Comparison of ENCODE assay signal across 27 cellular contexts in the genomic region with DNA sequence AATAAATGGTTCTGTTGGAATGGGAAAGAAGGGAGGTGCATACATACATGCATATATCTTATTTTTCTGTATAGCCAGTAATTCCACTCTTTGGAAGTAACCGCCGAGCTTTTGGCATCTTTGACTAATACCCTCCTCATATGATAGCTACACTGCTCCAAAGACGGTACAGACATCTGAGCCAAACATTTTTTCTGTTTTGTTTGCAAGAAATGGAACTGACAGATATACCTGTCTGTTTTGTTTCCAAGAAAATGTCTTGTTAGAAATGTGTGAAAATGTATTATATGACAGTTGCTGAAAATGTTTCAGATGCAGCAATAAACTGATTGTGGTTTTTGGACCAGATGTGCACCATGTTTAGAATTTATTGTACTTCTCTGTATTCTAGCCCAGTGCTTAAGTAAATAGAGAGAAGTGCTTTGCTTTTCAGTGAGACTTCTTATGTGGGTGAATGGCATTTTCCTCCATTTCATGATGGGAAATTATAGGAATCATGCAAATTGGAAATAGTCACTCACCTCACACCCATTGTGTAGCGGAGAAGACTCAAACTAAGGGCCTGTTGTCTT.
DNase-seq lines count a peak whose midpoint lies in the region; ATAC-seq and TF ChIP-seq lines count a peak whose summit lies in the region.
"Had no signal": no experiment of that assay in that cellular context is flagged by ENCODE, and none has a peak within 500 bp of the region (broad histone marks: within the 10 kb centered on the region; RNA-seq: fewer than 3 reads in every experiment).

No MANE protein-coding gene starts in this region.

- H3K27me3 ChIP-seq in foreskin keratinocyte = no peaks in the 10 kb centered on the region
- H3K27me3 ChIP-seq: cardiac muscle cell, sigmoid colon had no signal

- H3K4me3 Mint-ChIP-seq in activated CD4-positive, alpha-beta T cell treated with anti-CD3 and anti-CD28 coated beads for 36 hours = no peak overlapping the region
- H3K4me3 Mint-ChIP-seq: activated CD4-positive, alpha-beta T cell treated with anti-CD3 and anti-CD28 coated beads, Interleukin-2, amount 10 ng/mL, durations not matched to agents 24 days and 14 days; activated T-cell treated with anti-CD3 and anti-CD28 coated beads, Interleukin-2, amount 50 U/mL, for 4 hours; CD8-positive, alpha-beta memory T cell; endodermal cell; stimulated activated naive CD8-positive, alpha-beta T cell treated with anti-CD3 and anti-CD28 coated beads, Interleukin-15, Interleukin-2, amounts not matched to agents 100 ng/mL and 50 ng/mL, for 24 hours had no signal

- H3K27ac Mint-ChIP-seq in activated CD4-positive, alpha-beta T cell treated with anti-CD3 and anti-CD28 coated beads for 36 hours = no peak overlapping the region
- H3K27ac Mint-ChIP-seq: activated CD4-positive, alpha-beta T cell treated with anti-CD3 and anti-CD28 coated beads, Interleukin-2, amount 10 ng/mL, durations not matched to agents 24 days and 14 days; stimulated activated naive CD8-positive, alpha-beta T cell treated with anti-CD3 and anti-CD28 coated beads, Interleukin-15, Interleukin-2, amounts not matched to agents 100 ng/mL and 50 ng/mL, for 24 hours had no signal

- H3K9me3 Mint-ChIP-seq in activated CD4-positive, alpha-beta T cell treated with anti-CD3 and anti-CD28 coated beads for 36 hours (ENCODE audit: low read depth) = peaks cover 10% of the 10 kb centered on the region
- H3K9me3 Mint-ChIP-seq: CD8-positive, alpha-beta memory T cell had no signal

- POLR2A ChIA-PET in activated CD4-positive, alpha-beta T cell treated with anti-CD3 and anti-CD28 coated beads for 36 hours (lab: Charles Lee) = no interaction called here

- peaks cover 13% of the 10 kb centered on the region for H3K4me1 ChIP-seq in foreskin keratinocyte
- H3K4me1 ChIP-seq: lower lobe of right lung had no signal

- peaks cover 2% of the 10 kb centered on the region for H3K27me3 Mint-ChIP-seq in activated CD4-positive, alpha-beta T cell treated with anti-CD3 and anti-CD28 coated beads for 36 hours
- H3K27me3 Mint-ChIP-seq: progenitor cell of endocrine pancreas had no signal

- no peaks in the 10 kb centered on the region for H3K36me3 Mint-ChIP-seq in activated CD4-positive, alpha-beta T cell treated with anti-CD3 and anti-CD28 coated beads for 36 hours (ENCODE audit: low read depth)

- DNase-seq in DMS79 treated with DMSO at 0.1 percent for 48 hours (lab: John Stamatoyannopoulos, UW) (peak; percentile 10), DMS79 (lab: John Stamatoyannopoulos, UW) (no peak), foreskin keratinocyte (no peak), AML-193 (lab: John Stamatoyannopoulos, UW) (no peak), NCI-H526 treated with DMSO at 0.1 percent for 48 hours (lab: John Stamatoyannopoulos, UW) (no peak)
- no peak for DNase-seq in activated CD4-positive, alpha-beta T cell treated with anti-CD3 and anti-CD28 coated beads for 36 hours
- DNase-seq: activated CD4-positive, alpha-beta T cell treated with anti-CD3 and anti-CD28 coated beads, Interleukin-2, amount 10 ng/mL, durations not matched to agents 24 days and 14 days; activated naive CD4-positive, alpha-beta T cell treated with Interleukin-2 at 50 U/mL for 16 hours; activated T-cell treated with anti-CD3 and anti-CD28 coated beads, Interleukin-2, amount 50 U/mL, for 4 hours; CD8-positive, alpha-beta memory T cell; cortex of kidney; DMS53; KBM-7; lower lobe of right lung; NCI-H1417 treated with DMSO at 0.1 percent for 48 hours; NCI-H510A treated with DMSO at 0.1 percent for 48 hours; sigmoid colon had no signal

- H3K27ac ChIP-seq in foreskin keratinocyte = peak overlapping the region; percentile 49
- H3K27ac ChIP-seq: 22Rv1, lower lobe of right lung, SK-N-MC, VCaP had no signal

- peaks cover 12% of the 10 kb centered on the region for H3K4me1 Mint-ChIP-seq in activated CD4-positive, alpha-beta T cell treated with anti-CD3 and anti-CD28 coated beads for 36 hours

- intact Hi-C loops in activated CD4-positive, alpha-beta T cell treated with anti-CD3 and anti-CD28 coated beads for 36 hours (cut with DNase I, micrococcal nuclease) = no loop called here

- ATAC-seq in SK-N-SH treated with all-trans-retinoic acid at 6 μM for 48 hours (peak; percentile 68), foreskin keratinocyte (no peak), GM18858 (IDR thresholded peaks at IDR 0.05; ENCODE audit: unreplicated experiment) (no peak)
- ATAC-seq in activated CD4-positive, alpha-beta T cell treated with anti-CD3 and anti-CD28 coated beads for 36 hours = no peak
- ATAC-seq: GM12878 had no signal

- no peak for TF ChIP-seq CTCF in foreskin keratinocyte (conservative IDR thresholded peaks at IDR 0.05)

- CTCF ChIA-PET in activated CD4-positive, alpha-beta T cell treated with anti-CD3 and anti-CD28 coated beads for 36 hours (lab: Charles Lee) = interaction anchor here (1.5 kb wide), 1 partner anchor 24 kb away, joined by 4 read pairs; no protein-coding TSS in a partner anchor

TF ChIP-seq in SK-N-SH treated with all-trans-retinoic acid at 6 μM for 48 hours, 23 proteins besides CTCF, POLR2A, EP300 and RAD21:
- peak; percentile 73; the same call in 1 of the 2 replicates for TF ChIP-seq TOX (CRISPR knock-in tag; IDR thresholded peaks at IDR 0.05; ENCODE audit: borderline replicate concordance)
- no peak for TF ChIP-seq OSR1 (CRISPR knock-in tag; IDR thresholded peaks at IDR 0.05)
- TF ChIP-seq RARB (CRISPR knock-in tag; IDR thresholded peaks at IDR 0.05) = 0 out of 2 replicates have a peak, but pooled peaks have one; percentile 35
